1 cellular context compared by ENCODE assay signal in genomic region chr2:166375736-166376487, GRCh38.
TF ChIP-seq lines count a peak whose summit lies in the region.

Gene SCN9A (minus strand): TSS chr2:166375944. CDS start chr2:166311756, 64,188 bp downstream.

TF ChIP-seq in HepG2, 621 proteins besides CTCF, POLR2A, EP300 and RAD21 (continued from another document and continues in another):
- TF ChIP-seq, protein P1, sequence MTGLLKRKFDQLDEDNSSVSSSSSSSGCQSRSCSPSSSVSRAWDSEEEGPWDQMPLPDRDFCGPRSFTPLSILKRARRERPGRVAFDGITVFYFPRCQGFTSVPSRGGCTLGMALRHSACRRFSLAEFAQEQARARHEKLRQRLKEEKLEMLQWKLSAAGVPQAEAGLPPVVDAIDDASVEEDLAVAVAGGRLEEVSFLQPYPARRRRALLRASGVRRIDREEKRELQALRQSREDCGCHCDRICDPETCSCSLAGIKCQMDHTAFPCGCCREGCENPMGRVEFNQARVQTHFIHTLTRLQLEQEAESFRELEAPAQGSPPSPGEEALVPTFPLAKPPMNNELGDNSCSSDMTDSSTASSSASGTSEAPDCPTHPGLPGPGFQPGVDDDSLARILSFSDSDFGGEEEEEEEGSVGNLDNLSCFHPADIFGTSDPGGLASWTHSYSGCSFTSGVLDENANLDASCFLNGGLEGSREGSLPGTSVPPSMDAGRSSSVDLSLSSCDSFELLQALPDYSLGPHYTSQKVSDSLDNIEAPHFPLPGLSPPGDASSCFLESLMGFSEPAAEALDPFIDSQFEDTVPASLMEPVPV (CRISPR knock-in tag; IDR thresholded peaks at IDR 0.05): peak; percentile 94
- TF ChIP-seq YY1 (IDR thresholded peaks at IDR 0.05; ENCODE audit: insufficient read depth, insufficient replicate concordance, low read depth, low read length) (peak; percentile 28), ZNF567 (CRISPR knock-in tag; IDR thresholded peaks at IDR 0.05; ENCODE audit: borderline replicate concordance) (peak; percentile 59; the same call in 1 of the 2 replicates), ZNF432 (CRISPR knock-in tag; IDR thresholded peaks at IDR 0.05; ENCODE audit: borderline replicate concordance) (no peak), ZNF605 (CRISPR knock-in tag; IDR thresholded peaks at IDR 0.05) (peak; percentile 92), NRL (CRISPR knock-in tag; IDR thresholded peaks at IDR 0.05; ENCODE audit: borderline replicate concordance) (peak; percentile 56), SALL1 (CRISPR knock-in tag; IDR thresholded peaks at IDR 0.05) (peak; percentile 87), ZNF367 (CRISPR knock-in tag; IDR thresholded peaks at IDR 0.05; ENCODE audit: borderline replicate concordance) (0 out of 2 replicates have a peak, but pooled peaks have one; percentile 19), ZNF616 (CRISPR knock-in tag; IDR thresholded peaks at IDR 0.05; ENCODE audit: low read depth) (peak; percentile 73; the same call in 1 of the 2 replicates), THRA (CRISPR knock-in tag; IDR thresholded peaks at IDR 0.05; ENCODE audit: borderline replicate concordance) (peak; percentile 49; the same call in 1 of the 2 replicates), HDAC2 (CRISPR knock-in tag; IDR thresholded peaks at IDR 0.05) (peak; percentile 86), RCOR2 (CRISPR knock-in tag; IDR thresholded peaks at IDR 0.05) (peak; percentile 59; the same call in 1 of the 2 replicates), ZNF737 (CRISPR knock-in tag; IDR thresholded peaks at IDR 0.05; ENCODE audit: borderline replicate concordance) (no peak), ZKSCAN1 (IDR thresholded peaks at IDR 0.05; ENCODE audit: low read length) (0 out of 2 replicates have a peak, but pooled peaks have one; percentile 17), BORCS8-MEF2B (CRISPR knock-in tag; IDR thresholded peaks at IDR 0.05) (peak; percentile 87; the same call in 1 of the 2 replicates), KDM5A (IDR thresholded peaks at IDR 0.05; ENCODE audit: borderline replicate concordance, low read length) (peak; percentile 48), ZNF275 (CRISPR knock-in tag; IDR thresholded peaks at IDR 0.05; ENCODE audit: borderline replicate concordance) (no peak; the same call in 1 of the 2 replicates), SKIL (CRISPR knock-in tag; IDR thresholded peaks at IDR 0.05; ENCODE audit: borderline replicate concordance) (peak; percentile 65; the same call in 1 of the 2 replicates), HMGA1 (CRISPR knock-in tag; conservative IDR thresholded peaks at IDR 0.05) (no peak), ZNF790 (CRISPR knock-in tag; IDR thresholded peaks at IDR 0.05; ENCODE audit: borderline replicate concordance) (peak; percentile 73; the same call in 1 of the 2 replicates), TEAD3 (CRISPR knock-in tag; optimal IDR thresholded peaks at IDR 0.05; ENCODE audit: borderline replicate concordance) (peak; percentile 53), ARHGAP35 (CRISPR knock-in tag; IDR thresholded peaks at IDR 0.05; ENCODE audit: borderline replicate concordance) (peak; percentile 68; the same call in 1 of the 2 replicates), GMEB1 (CRISPR knock-in tag; IDR thresholded peaks at IDR 0.05; ENCODE audit: borderline replicate concordance) (peak; percentile 57; the same call in 1 of the 2 replicates), ZNF776 (CRISPR knock-in tag; IDR thresholded peaks at IDR 0.05) (0 out of 2 replicates have a peak, but pooled peaks have one; percentile 72), ZNF44 (CRISPR knock-in tag; IDR thresholded peaks at IDR 0.05) (peak; percentile 8; the same call in 1 of the 2 replicates), NFYC (CRISPR knock-in tag; IDR thresholded peaks at IDR 0.05) (peak; percentile 59), ZNF225 (CRISPR knock-in tag; IDR thresholded peaks at IDR 0.05) (peak; percentile 86; the same call in 1 of the 2 replicates), SP140L (CRISPR knock-in tag; IDR thresholded peaks at IDR 0.05; ENCODE audit: borderline replicate concordance) (no peak), ZNF781 (CRISPR knock-in tag; IDR thresholded peaks at IDR 0.05; ENCODE audit: borderline replicate concordance, not compliant biosample characterization) (peak; percentile 78), CREB1 (IDR thresholded peaks at IDR 0.05) (no peak), CREB1 (CRISPR knock-in tag; IDR thresholded peaks at IDR 0.05) (no peak), ZBTB38 (CRISPR knock-in tag; IDR thresholded peaks at IDR 0.05) (peak; percentile 84), E2F2 (CRISPR knock-in tag; IDR thresholded peaks at IDR 0.05; ENCODE audit: borderline replicate concordance) (peak; percentile 38; the same call in 1 of the 2 replicates), ZNF460 (CRISPR knock-in tag; IDR thresholded peaks at IDR 0.05; ENCODE audit: borderline replicate concordance) (peak; percentile 12; the same call in 1 of the 2 replicates), NBN (conservative IDR thresholded peaks at IDR 0.05) (no peak), ZNF83 (CRISPR knock-in tag; IDR thresholded peaks at IDR 0.05; ENCODE audit: borderline replicate concordance) (0 out of 2 replicates have a peak, but pooled peaks have one; percentile 41), JUND (CRISPR knock-in tag; IDR thresholded peaks at IDR 0.05) (0 out of 2 replicates have a peak, but pooled peaks have one; percentile 19), CREB3 (CRISPR knock-in tag; IDR thresholded peaks at IDR 0.05) (0 out of 2 replicates have a peak, but pooled peaks have one; percentile 8), ARID2 (CRISPR knock-in tag; IDR thresholded peaks at IDR 0.05; ENCODE audit: borderline replicate concordance) (peak; percentile 99), ZFP1 (CRISPR knock-in tag; IDR thresholded peaks at IDR 0.05) (peak; percentile 37; the same call in 1 of the 2 replicates), ZBTB25 (CRISPR knock-in tag; IDR thresholded peaks at IDR 0.05) (peak; percentile 64; the same call in 1 of the 2 replicates), STAG1 (CRISPR knock-in tag; IDR thresholded peaks at IDR 0.05) (peak; percentile 40; the same call in 1 of the 2 replicates), RBFOX2 (IDR thresholded peaks at IDR 0.05; ENCODE audit: low read depth, low read length) (peak; percentile 85), SMYD3 (CRISPR knock-in tag; IDR thresholded peaks at IDR 0.05) (peak; percentile 95; the same call in 1 of the 2 replicates), ZNF629 (CRISPR knock-in tag; conservative IDR thresholded peaks at IDR 0.05) (no peak), ZSCAN30 (CRISPR knock-in tag; IDR thresholded peaks at IDR 0.05) (peak; percentile 82; the same call in 1 of the 2 replicates), ZNF383 (CRISPR knock-in tag; IDR thresholded peaks at IDR 0.05; ENCODE audit: borderline replicate concordance) (no peak), KAT8 (CRISPR knock-in tag; IDR thresholded peaks at IDR 0.05) (peak; percentile 71), ZNF589 (CRISPR knock-in tag; conservative IDR thresholded peaks at IDR 0.05) (peak; percentile 7; the same call in 1 of the 2 replicates), ZMYM2 (CRISPR knock-in tag; IDR thresholded peaks at IDR 0.05) (no peak; the same call in 1 of the 2 replicates), MAX (IDR thresholded peaks at IDR 0.05) (peak; percentile 86), ZNF619 (CRISPR knock-in tag; IDR thresholded peaks at IDR 0.05) (0 out of 2 replicates have a peak, but pooled peaks have one; percentile 41)
- TF ChIP-seq, protein P2, sequence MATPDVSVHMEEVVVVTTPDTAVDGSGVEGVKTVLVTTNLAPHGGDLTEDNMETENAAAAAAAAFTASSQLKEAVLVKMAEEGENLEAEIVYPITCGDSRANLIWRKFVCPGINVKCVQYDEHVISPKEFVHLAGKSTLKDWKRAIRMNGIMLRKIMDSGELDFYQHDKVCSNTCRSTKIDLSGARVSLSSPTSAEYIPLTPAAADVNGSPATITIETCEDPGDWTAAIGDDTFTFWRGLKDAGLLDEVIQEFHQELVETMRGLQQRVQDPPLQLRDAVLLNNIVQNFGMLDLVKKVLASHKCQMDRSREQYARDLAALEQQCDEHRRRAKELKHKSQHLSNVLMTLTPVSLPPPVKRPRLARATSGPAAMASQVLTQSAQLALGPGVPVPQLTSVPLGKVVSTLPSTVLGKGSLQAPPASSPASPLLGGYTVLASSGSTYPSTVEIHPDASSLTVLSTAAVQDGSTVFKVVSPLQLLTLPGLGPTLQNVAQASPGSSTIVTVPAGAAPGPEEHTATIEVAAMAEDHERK (CRISPR knock-in tag; IDR thresholded peaks at IDR 0.05; ENCODE audit: low read depth): no peak
- TF ChIP-seq, protein P3, sequence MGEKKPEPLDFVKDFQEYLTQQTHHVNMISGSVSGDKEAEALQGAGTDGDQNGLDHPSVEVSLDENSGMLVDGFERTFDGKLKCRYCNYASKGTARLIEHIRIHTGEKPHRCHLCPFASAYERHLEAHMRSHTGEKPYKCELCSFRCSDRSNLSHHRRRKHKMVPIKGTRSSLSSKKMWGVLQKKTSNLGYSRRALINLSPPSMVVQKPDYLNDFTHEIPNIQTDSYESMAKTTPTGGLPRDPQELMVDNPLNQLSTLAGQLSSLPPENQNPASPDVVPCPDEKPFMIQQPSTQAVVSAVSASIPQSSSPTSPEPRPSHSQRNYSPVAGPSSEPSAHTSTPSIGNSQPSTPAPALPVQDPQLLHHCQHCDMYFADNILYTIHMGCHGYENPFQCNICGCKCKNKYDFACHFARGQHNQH (CRISPR knock-in tag; IDR thresholded peaks at IDR 0.05): peak; percentile 89
